ENCODE assay signal across 29 cellular contexts in genomic region chr12:68893741-68894140, GRCh38. TPM values are rescaled to one million over a fixed set of nuclear protein-coding genes. Genes with fewer than 3 reads are reported as not detected.
"Had no signal": no experiment of that assay in that cellular context is flagged by ENCODE, and none has a peak within 500 bp of the region (broad histone marks: within the 10 kb centered on the region; RNA-seq: fewer than 3 reads in every experiment).

No MANE protein-coding gene starts in this region.

- H3K4me1 Mint-ChIP-seq: immature natural killer cell had no signal

- H3K9me3 ChIP-seq: esophagus muscularis mucosa, lower lobe of right lung, neutrophil, prostate gland, right atrium auricular region, testis, tibial artery had no signal

- ATAC-seq: foreskin keratinocyte; left colon; left ventricle myocardium superior; lower lobe of right lung; naive thymus-derived CD8-positive, alpha-beta T cell; sciatic nerve had no signal

- H3K27ac Mint-ChIP-seq: immature natural killer cell; naive thymus-derived CD8-positive, alpha-beta T cell; nephron progenitor cell; type B pancreatic cell had no signal

- H3K27ac ChIP-seq: coronary artery, esophagus muscularis mucosa, foreskin keratinocyte, lower lobe of right lung, neutrophil, prostate gland, right atrium auricular region, testis, tibial artery had no signal

- H3K27me3 Mint-ChIP-seq: type B pancreatic cell had no signal

- H3K4me2 ChIP-seq: smooth muscle cell had no signal

- H3K4me3 ChIP-seq: coronary artery, esophagus muscularis mucosa, lower lobe of right lung, prostate gland, right atrium auricular region, smooth muscle cell, testis, tibial artery had no signal

- H3K36me3 ChIP-seq: esophagus muscularis mucosa, neutrophil, prostate gland, right atrium auricular region, tibial artery had no signal

- H3K27me3 ChIP-seq: esophagus muscularis mucosa, foreskin keratinocyte, neutrophil, right atrium auricular region, testis, tibial artery had no signal

- DNase-seq: dermis blood vessel endothelial cell; effector memory CD4-positive, alpha-beta T cell; foreskin keratinocyte; glutamatergic neuron; hypothalamus; immature natural killer cell; kidney glomerular epithelial cell; left colon; left ventricle myocardium superior; lower lobe of right lung; naive thymus-derived CD8-positive, alpha-beta T cell; nephron progenitor cell; stimulated activated CD4-positive, alpha-beta T cell treated with anti-CD3 and anti-CD28 coated beads, Interleukin-12 subunit alpha, Interleukin-12 subunit beta, amount 100 ng/mL, for 4 hours; stimulated activated CD4-positive, alpha-beta T cell treated with anti-CD3 and anti-CD28 coated beads, Interleukin-1b, Interleukin-23, amount 100 ng/mL, for 48 hours; stimulated activated CD4-positive, alpha-beta T cell treated with anti-CD3 and anti-CD28 coated beads, Interleukin-4, amount 100 ng/mL, for 1 hour; stimulated activated CD8-positive, alpha-beta memory T cell treated with anti-CD3 and anti-CD28 coated beads, Interleukin-4, amount 100 ng/mL, for 48 hours; stimulated activated naive CD4-positive, alpha-beta T cell treated with Interleukin-2 at 50 U/mL for 16 hours; substantia nigra; testis; tibial artery had no signal

- FAIRE-seq: endothelial cell of umbilical vein had no signal

- H3K9me3 Mint-ChIP-seq: immature natural killer cell; naive thymus-derived CD8-positive, alpha-beta T cell; type B pancreatic cell had no signal

- H3K36me3 Mint-ChIP-seq: immature natural killer cell; naive thymus-derived CD8-positive, alpha-beta T cell; type B pancreatic cell had no signal

- H3K4me1 ChIP-seq: foreskin keratinocyte, prostate gland, right atrium auricular region, tibial artery had no signal

- H3K4me3 Mint-ChIP-seq: immature natural killer cell; naive thymus-derived CD8-positive, alpha-beta T cell; nephron progenitor cell; type B pancreatic cell had no signal

RNA-seq across cellular contexts. Expression of gene CPM, which starts 39.2 kb away (rescaled TPM):
- total RNA-seq: endothelial cell of umbilical vein had no signal
- polyA plus RNA-seq: endothelial cell of umbilical vein had no signal
